ENCODE assay signal across 2 cellular contexts in genomic region chr9:117916291-117916690, GRCh38.
TF ChIP-seq lines count a peak whose summit lies in the region.

No MANE protein-coding gene starts in this region.

TF ChIP-seq in SK-N-SH treated with all-trans-retinoic acid at 6 μM for 48 hours, 23 proteins besides CTCF, POLR2A, EP300 and RAD21 (continued from another document):
- TF ChIP-seq BACH2 (CRISPR knock-in tag; IDR thresholded peaks at IDR 0.05; ENCODE audit: borderline replicate concordance) (no peak), ESRRG (CRISPR knock-in tag; IDR thresholded peaks at IDR 0.05) (no peak), GLIS3 (CRISPR knock-in tag; IDR thresholded peaks at IDR 0.05) (no peak), ARNTL (CRISPR knock-in tag; IDR thresholded peaks at IDR 0.05; ENCODE audit: borderline replicate concordance, low read depth) (no peak), TOX (CRISPR knock-in tag; IDR thresholded peaks at IDR 0.05; ENCODE audit: borderline replicate concordance) (no peak), ZC3H10 (CRISPR knock-in tag; IDR thresholded peaks at IDR 0.05) (no peak), POU6F1 (CRISPR knock-in tag; IDR thresholded peaks at IDR 0.05; ENCODE audit: borderline replicate concordance, low read depth) (no peak), TCF4 (CRISPR knock-in tag; IDR thresholded peaks at IDR 0.05; ENCODE audit: borderline replicate concordance) (no peak), ZNF8 (CRISPR knock-in tag; IDR thresholded peaks at IDR 0.05) (no peak), ISL1 (CRISPR knock-in tag; IDR thresholded peaks at IDR 0.05) (no peak), TSHZ2 (CRISPR knock-in tag; IDR thresholded peaks at IDR 0.05) (no peak)
TF ChIP-seq in SK-N-SH treated with all-trans-retinoic acid at 6 μM for 48 hours: peak in this region for 0.

TF ChIP-seq in GM23338, 12 proteins besides CTCF, POLR2A, EP300 and RAD21 (continued from another document):
- no peak for TF ChIP-seq ZNF462 (CRISPR knock-in tag; IDR thresholded peaks at IDR 0.05)
- no peak for TF ChIP-seq ETS1 (IDR thresholded peaks at IDR 0.05)
- TF ChIP-seq EZH2 (IDR thresholded peaks at IDR 0.05; ENCODE audit: low read depth, unreplicated experiment): no peak
- no peak for TF ChIP-seq ZNF331 (CRISPR knock-in tag; IDR thresholded peaks at IDR 0.05; ENCODE audit: low read depth)
